ENCODE assay signal across 1 cellular context in the genomic region with DNA sequence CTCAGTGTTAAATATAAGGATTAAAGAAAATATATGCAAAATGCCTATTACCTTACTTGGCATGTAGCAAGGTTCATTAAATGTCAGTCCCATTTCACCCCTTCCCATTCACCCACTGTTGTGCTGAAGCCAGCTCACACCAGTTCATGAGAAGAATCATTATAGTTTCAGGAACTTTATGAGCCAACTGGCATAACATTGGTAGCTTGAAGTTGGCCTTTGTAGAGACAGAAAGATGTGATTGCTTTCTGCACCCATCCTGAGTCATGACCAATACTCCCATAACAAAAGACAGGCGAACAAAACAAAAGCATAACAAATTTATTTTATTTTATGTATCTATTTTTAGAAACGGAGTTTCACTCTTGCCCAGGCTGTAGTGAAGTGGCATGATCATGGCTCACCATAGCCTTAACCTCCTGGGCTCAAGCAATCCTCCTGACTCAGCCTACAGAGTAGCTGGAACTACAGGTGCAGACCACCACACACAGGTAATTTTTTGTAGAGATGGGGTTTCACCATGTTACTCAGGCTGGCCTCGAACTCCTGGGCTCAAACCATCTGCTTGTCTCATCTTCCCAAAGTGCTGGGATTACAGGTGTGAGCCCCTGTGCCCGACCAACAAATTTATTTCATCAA.
TF ChIP-seq lines count a peak whose summit lies in the region.

No MANE protein-coding gene starts in this region.

TF ChIP-seq in endothelial cell of umbilical vein, 7 proteins besides CTCF, POLR2A, EP300 and RAD21:
- TF ChIP-seq EZH2 (IDR thresholded peaks at IDR 0.05; ENCODE audit: borderline replicate concordance, low read depth, low read length, severe bottlenecking) (no peak), GATA2 (IDR thresholded peaks at IDR 0.05; ENCODE audit: insufficient read depth, insufficient read length, low read depth, low read length) (no peak), FOS (IDR thresholded peaks at IDR 0.05; ENCODE audit: borderline replicate concordance, insufficient read depth, low read length) (no peak), MYC (IDR thresholded peaks at IDR 0.05; ENCODE audit: low read depth, low read length) (no peak), POLR2AphosphoS5 (IDR thresholded peaks at IDR 0.05; ENCODE audit: insufficient read depth, low read depth, low read length) (no peak), JUN (IDR thresholded peaks at IDR 0.05; ENCODE audit: borderline replicate concordance, insufficient read depth, insufficient read length, low read depth) (no peak)
- TF ChIP-seq, protein P1, sequence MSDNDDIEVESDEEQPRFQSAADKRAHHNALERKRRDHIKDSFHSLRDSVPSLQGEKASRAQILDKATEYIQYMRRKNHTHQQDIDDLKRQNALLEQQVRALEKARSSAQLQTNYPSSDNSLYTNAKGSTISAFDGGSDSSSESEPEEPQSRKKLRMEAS (IDR thresholded peaks at IDR 0.05; ENCODE audit: insufficient read depth, insufficient read length): no peak
